17 cellular contexts compared by ENCODE assay signal in genomic region chr17:59424331-59424730, GRCh38.
A peak's percentile ranks its signal among the peaks of the same experiment; 100 is the strongest.
DNase-seq lines count a peak whose midpoint lies in the region; ATAC-seq and TF ChIP-seq lines count a peak whose summit lies in the region.
"Had no signal": no experiment of that assay in that cellular context is flagged by ENCODE, and none has a peak within 500 bp of the region (broad histone marks: within the 10 kb centered on the region; RNA-seq: fewer than 3 reads in every experiment).

No MANE protein-coding gene starts in this region.

- no peak overlapping the region for H2BK120ac ChIP-seq in H9 (ENCODE audit: low read depth, low read length, poor library complexity, severe bottlenecking)

- WGBS in H9 (ENCODE audit: extremely low coverage, insufficient read length, low lambda C conversion rate), result no CpG with 5 or more reads among the region's 4 CpGs
- 72% methylated on average over 4 of the region's 4 CpGs for WGBS in right cardiac atrium
- WGBS in sigmoid colon, 2 donors, result 93 to 95% methylated on average over 4 of the region's 4 CpGs

- no peak overlapping the region for H4K5ac ChIP-seq in H9 (ENCODE audit: insufficient read length, low read depth, low read length)

- no peak overlapping the region for H3K4me3 ChIP-seq in right cardiac atrium (ENCODE audit: low read length)
- H3K4me3 ChIP-seq in sigmoid colon, result no peak overlapping the region
- H3K4me3 ChIP-seq: GM12878 had no signal

- H3K18ac ChIP-seq in H9 (ENCODE audit: insufficient read length, low read depth, low read length), result no peak overlapping the region

- no peaks in the 10 kb centered on the region; the same call in 1 of the 2 replicates for H3K4me1 ChIP-seq in H9 (ENCODE audit: insufficient read depth, low read length)
- peaks cover 23% of the 10 kb centered on the region for H3K4me1 ChIP-seq in right cardiac atrium (ENCODE audit: control insufficient read depth, insufficient read depth, low read length)
- H3K4me1 ChIP-seq in sigmoid colon, result peaks cover 0 to 71% (median 67%) of the 10 kb centered on the region in 4 donors

- no peak overlapping the region for H2AK5ac ChIP-seq in H9 (ENCODE audit: insufficient read length, low read length)

- no peaks in the 10 kb centered on the region for H3K79me2 ChIP-seq in H9 (ENCODE audit: insufficient read depth, low read length)

- H3K4me2 ChIP-seq in H9 (ENCODE audit: insufficient read depth, insufficient read length, low read length), result no peak overlapping the region

- CTCF ChIA-PET in activated CD8-positive, alpha-beta memory T cell treated with anti-CD3 and anti-CD28 coated beads, Interleukin-2, amount 10 ng/mL, durations not matched to agents 7 days and 5 days (lab: Charles Lee), result interaction anchor here (1.1 to 2.8 kb wide), 5 partner anchors 9 to 92 kb away, joined by 3 to 11 read pairs (median 5); no protein-coding TSS in a partner anchor

- no peak overlapping the region for H2BK5ac ChIP-seq in H9 (ENCODE audit: insufficient read length, low read length)

- H2BK15ac ChIP-seq in H9 (ENCODE audit: low read depth, low read length), result no peak overlapping the region

- no peaks in the 10 kb centered on the region for H3K36me3 Mint-ChIP-seq in H9 (ENCODE audit: insufficient read depth in 1 of 3, low read depth in 3 of 3)
- no peaks in the 10 kb centered on the region for H3K36me3 Mint-ChIP-seq in activated CD8-positive, alpha-beta memory T cell treated with anti-CD3 and anti-CD28 coated beads, Interleukin-2, amount 10 ng/mL, durations not matched to agents 7 days and 5 days
- H3K36me3 Mint-ChIP-seq in activated T-helper 2 cell treated with anti-CD3 and anti-CD28 coated beads, Interferon-gamma antibody, Interleukin-2, Interleukin-4, amounts not matched to agents 10 μg/mL and 5 μg/mL and 100 μg/mL, durations not matched to agents 14 hours and 24 hours and 36 hours (ENCODE audit: low read depth), result no peaks in the 10 kb centered on the region
- H3K36me3 Mint-ChIP-seq: memory B cell had no signal

- no peak overlapping the region for H3K14ac ChIP-seq in H9 (ENCODE audit: insufficient read depth, low read length)

- H3K23ac ChIP-seq in H9 (ENCODE audit: insufficient read length, low read depth, low read length), result no peak overlapping the region

- no peak overlapping the region for H3T11ph ChIP-seq in H9 (ENCODE audit: low read length)

- H3K27me3 ChIP-seq in H9 (ENCODE audit: insufficient read depth, low read length), result no peaks in the 10 kb centered on the region
- H3K27me3 ChIP-seq in right cardiac atrium (ENCODE audit: control insufficient read depth, insufficient read depth), result no peaks in the 10 kb centered on the region
- no peaks in the 10 kb centered on the region for H3K27me3 ChIP-seq in sigmoid colon

- H3K9me3 Mint-ChIP-seq in H9, result no peaks in the 10 kb centered on the region
- H3K9me3 Mint-ChIP-seq in activated CD8-positive, alpha-beta memory T cell treated with anti-CD3 and anti-CD28 coated beads, Interleukin-2, amount 10 ng/mL, durations not matched to agents 7 days and 5 days (ENCODE audit: low read depth), result no peaks in the 10 kb centered on the region
- H3K9me3 Mint-ChIP-seq in activated T-helper 2 cell treated with anti-CD3 and anti-CD28 coated beads, Interferon-gamma antibody, Interleukin-2, Interleukin-4, amounts not matched to agents 10 μg/mL and 5 μg/mL and 100 μg/mL, durations not matched to agents 14 hours and 24 hours and 36 hours, result no peaks in the 10 kb centered on the region
- H3K9me3 Mint-ChIP-seq: memory B cell had no signal

- H4K20me1 ChIP-seq in H9 (ENCODE audit: control insufficient read depth, insufficient read depth, insufficient read length), result no peaks in the 10 kb centered on the region

- H3K23me2 ChIP-seq in H9 (ENCODE audit: insufficient read length, low read depth, low read length, poor library complexity, severe bottlenecking), result no peaks in the 10 kb centered on the region

- no peak overlapping the region for H4K8ac ChIP-seq in H9 (replicated peaks; ENCODE audit: insufficient read length, low read depth, low read length)

- no peak for TF ChIP-seq POLR2A in sigmoid colon (IDR thresholded peaks at IDR 0.05)

- H3K4me1 Mint-ChIP-seq in H9, result peaks cover 15 to 20% of the 10 kb centered on the region in 2 experiments; a peak in 3 of 4 replicates
- peaks cover 36% of the 10 kb centered on the region for H3K4me1 Mint-ChIP-seq in activated CD8-positive, alpha-beta memory T cell treated with anti-CD3 and anti-CD28 coated beads, Interleukin-2, amount 10 ng/mL, durations not matched to agents 7 days and 5 days
- H3K4me1 Mint-ChIP-seq in activated T-helper 2 cell treated with anti-CD3 and anti-CD28 coated beads, Interferon-gamma antibody, Interleukin-2, Interleukin-4, amounts not matched to agents 10 μg/mL and 5 μg/mL and 100 μg/mL, durations not matched to agents 14 hours and 24 hours and 36 hours (ENCODE audit: low read depth), result peaks cover 12% of the 10 kb centered on the region

- H3K79me1 ChIP-seq in H9 (ENCODE audit: insufficient read depth, low read depth, low read length, poor library complexity, severe bottlenecking), result no peaks in the 10 kb centered on the region

- no peaks in the 10 kb centered on the region for H3K36me3 ChIP-seq in sigmoid colon

- H3K27ac ChIP-seq in H9 (ENCODE audit: insufficient read length, low read depth, low read length), result no peak overlapping the region
- H3K27ac ChIP-seq in caudate nucleus (ENCODE audit: low read depth, low read length), result peak overlapping the region; percentile 8
- peak overlapping the region; percentile 98 for H3K27ac ChIP-seq in right cardiac atrium (ENCODE audit: low read length)
- peak overlapping the region; percentile 76 to 90 (median 85) for H3K27ac ChIP-seq in sigmoid colon

- H3K9me3 ChIP-seq in H9 (ENCODE audit: control insufficient read depth, low read depth, low read length) (no peaks in the 10 kb centered on the region), right cardiac atrium (ENCODE audit: control insufficient read depth, low read length) (no peaks in the 10 kb centered on the region), sigmoid colon (no peaks in the 10 kb centered on the region)

- H3K27ac Mint-ChIP-seq in H9, result no peak overlapping the region
- no peak overlapping the region for H3K27ac Mint-ChIP-seq in activated CD8-positive, alpha-beta memory T cell treated with anti-CD3 and anti-CD28 coated beads, Interleukin-2, amount 10 ng/mL, durations not matched to agents 7 days and 5 days
- no peak overlapping the region for H3K27ac Mint-ChIP-seq in activated T-helper 2 cell treated with anti-CD3 and anti-CD28 coated beads, Interferon-gamma antibody, Interleukin-2, Interleukin-4, amounts not matched to agents 10 μg/mL and 5 μg/mL and 100 μg/mL, durations not matched to agents 14 hours and 24 hours and 36 hours
- H3K27ac Mint-ChIP-seq: memory B cell had no signal

- no peak overlapping the region for H2BK20ac ChIP-seq in H9 (ENCODE audit: low read depth, low read length, poor library complexity, severe bottlenecking)

- no peak for TF ChIP-seq EP300 in sigmoid colon (IDR thresholded peaks at IDR 0.05)

- no peak overlapping the region for H3K56ac ChIP-seq in H9 (ENCODE audit: insufficient read length, low read depth, low read length)

- no peak overlapping the region for H4K91ac ChIP-seq in H9 (ENCODE audit: insufficient read length, low read depth, low read length)

- TF ChIP-seq CTCF in H9 (conservative IDR thresholded peaks at IDR 0.05), result no peak
- no peak for TF ChIP-seq CTCF in sigmoid colon (IDR thresholded peaks at IDR 0.05)

- H3K27me3 Mint-ChIP-seq in H9 (ENCODE audit: low read depth), result no peaks in the 10 kb centered on the region
- no peaks in the 10 kb centered on the region for H3K27me3 Mint-ChIP-seq in activated CD8-positive, alpha-beta memory T cell treated with anti-CD3 and anti-CD28 coated beads, Interleukin-2, amount 10 ng/mL, durations not matched to agents 7 days and 5 days
- H3K27me3 Mint-ChIP-seq in activated T-helper 2 cell treated with anti-CD3 and anti-CD28 coated beads, Interferon-gamma antibody, Interleukin-2, Interleukin-4, amounts not matched to agents 10 μg/mL and 5 μg/mL and 100 μg/mL, durations not matched to agents 14 hours and 24 hours and 36 hours (ENCODE audit: low read depth), result no peaks in the 10 kb centered on the region
- H3K27me3 Mint-ChIP-seq: memory B cell had no signal

- H3K4me3 Mint-ChIP-seq in H9, result no peak overlapping the region
- H3K4me3 Mint-ChIP-seq in activated CD8-positive, alpha-beta memory T cell treated with anti-CD3 and anti-CD28 coated beads, Interleukin-2, amount 10 ng/mL, durations not matched to agents 7 days and 5 days, result no peak overlapping the region
- no peak overlapping the region for H3K4me3 Mint-ChIP-seq in activated T-helper 2 cell treated with anti-CD3 and anti-CD28 coated beads, Interferon-gamma antibody, Interleukin-2, Interleukin-4, amounts not matched to agents 10 μg/mL and 5 μg/mL and 100 μg/mL, durations not matched to agents 14 hours and 24 hours and 36 hours (ENCODE audit: low read depth)
- H3K4me3 Mint-ChIP-seq: memory B cell had no signal

- ATAC-seq in right cardiac atrium, result peak in 1 of 2 donors; percentile 14
- ATAC-seq in activated CD8-positive, alpha-beta memory T cell treated with anti-CD3 and anti-CD28 coated beads, Interleukin-2, amount 10 ng/mL, durations not matched to agents 7 days and 5 days, result no peak
- ATAC-seq: PC-3 had no signal

- H3K9ac ChIP-seq in H9 (ENCODE audit: extremely low read depth, insufficient read length, low read length), result no peak overlapping the region

- intact Hi-C loops in right cardiac atrium (cut with DNase I), result loop anchor here in 1 of 4 donors (10.0 kb wide), 1 partner anchor 90 kb away; the partner anchor contains the start of gene YPEL2
- intact Hi-C loops in sigmoid colon (cut with DNase I), result loop anchor here (10.0 kb wide), 1 partner anchor 970 kb away; the partner anchor contains the start of gene USP32
- intact Hi-C loops in activated T-helper 2 cell treated with anti-CD3 and anti-CD28 coated beads, Interferon-gamma antibody, Interleukin-2, Interleukin-4, amounts not matched to agents 10 μg/mL and 5 μg/mL and 100 μg/mL, durations not matched to agents 14 hours and 24 hours and 36 hours (cut with micrococcal nuclease), result no loop called here

- no peak overlapping the region for H3K4ac ChIP-seq in H9 (ENCODE audit: low read depth, low read length)

- no peak overlapping the region for H2AFZ ChIP-seq in H9 (ENCODE audit: low read length)

- H2BK12ac ChIP-seq in H9 (ENCODE audit: insufficient read length, low read depth, low read length), result peak overlapping the region; percentile 53

- DNase-seq in H9 (no peak), caudate nucleus (lab: John Stamatoyannopoulos, UW) (no peak), right cardiac atrium (no peak), sigmoid colon (no peak), NCI-H1694 (lab: John Stamatoyannopoulos, UW) (no peak)
- no peak for DNase-seq in activated CD8-positive, alpha-beta memory T cell treated with anti-CD3 and anti-CD28 coated beads, Interleukin-2, amount 10 ng/mL, durations not matched to agents 7 days and 5 days
- DNase-seq in activated T-helper 2 cell treated with anti-CD3 and anti-CD28 coated beads, Interferon-gamma antibody, Interleukin-2, Interleukin-4, amounts not matched to agents 10 μg/mL and 5 μg/mL and 100 μg/mL, durations not matched to agents 14 hours and 24 hours and 36 hours (ENCODE audit: low spot score), result no peak
- no peak for DNase-seq in activated CD4-positive, alpha-beta T cell treated with anti-CD3 and anti-CD28 coated beads for 4 hours
- DNase-seq: activated effector memory CD4-positive, alpha-beta T cell treated with anti-CD3 and anti-CD28 coated beads, Interleukin-2, amount 50 U/mL, for 16 hours; foreskin fibroblast; GOT3; NCI-H187 treated with DMSO at 0.1 percent for 48 hours; NCI-H526; PC-3; stimulated activated CD4-positive, alpha-beta T cell treated with anti-CD3 and anti-CD28 coated beads, Interleukin-4, amount 100 ng/mL, for 24 hours had no signal
